ENCODE assay signal across 2 cellular contexts in genomic region chr13:110124201-110124600, GRCh38.
TF ChIP-seq lines count a peak whose summit lies in the region.

No MANE protein-coding gene starts in this region.

TF ChIP-seq in A549, 52 proteins besides CTCF, POLR2A, EP300 and RAD21 (continued from another document):
- no peak for TF ChIP-seq USF2 (IDR thresholded peaks at IDR 0.05)
- TF ChIP-seq SREBF2 (IDR thresholded peaks at IDR 0.05): no peak
- TF ChIP-seq KDM5A (IDR thresholded peaks at IDR 0.05): no peak
- TF ChIP-seq JUNB (IDR thresholded peaks at IDR 0.05): no peak
- TF ChIP-seq, protein P1, sequence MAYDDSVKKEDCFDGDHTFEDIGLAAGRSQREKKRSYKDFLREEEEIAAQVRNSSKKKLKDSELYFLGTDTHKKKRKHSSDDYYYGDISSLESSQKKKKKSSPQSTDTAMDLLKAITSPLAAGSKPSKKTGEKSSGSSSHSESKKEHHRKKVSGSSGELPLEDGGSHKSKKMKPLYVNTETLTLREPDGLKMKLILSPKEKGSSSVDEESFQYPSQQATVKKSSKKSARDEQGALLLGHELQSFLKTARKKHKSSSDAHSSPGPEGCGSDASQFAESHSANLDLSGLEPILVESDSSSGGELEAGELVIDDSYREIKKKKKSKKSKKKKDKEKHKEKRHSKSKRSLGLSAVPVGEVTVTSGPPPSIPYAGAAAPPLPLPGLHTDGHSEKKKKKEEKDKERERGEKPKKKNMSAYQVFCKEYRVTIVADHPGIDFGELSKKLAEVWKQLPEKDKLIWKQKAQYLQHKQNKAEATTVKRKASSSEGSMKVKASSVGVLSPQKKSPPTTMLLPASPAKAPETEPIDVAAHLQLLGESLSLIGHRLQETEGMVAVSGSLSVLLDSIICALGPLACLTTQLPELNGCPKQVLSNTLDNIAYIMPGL (CRISPR knock-in tag; IDR thresholded peaks at IDR 0.05; ENCODE audit: borderline replicate concordance): no peak

TF ChIP-seq in IMR-90, 13 proteins besides CTCF, POLR2A, EP300 and RAD21 (continued from another document):
- TF ChIP-seq, protein P2, sequence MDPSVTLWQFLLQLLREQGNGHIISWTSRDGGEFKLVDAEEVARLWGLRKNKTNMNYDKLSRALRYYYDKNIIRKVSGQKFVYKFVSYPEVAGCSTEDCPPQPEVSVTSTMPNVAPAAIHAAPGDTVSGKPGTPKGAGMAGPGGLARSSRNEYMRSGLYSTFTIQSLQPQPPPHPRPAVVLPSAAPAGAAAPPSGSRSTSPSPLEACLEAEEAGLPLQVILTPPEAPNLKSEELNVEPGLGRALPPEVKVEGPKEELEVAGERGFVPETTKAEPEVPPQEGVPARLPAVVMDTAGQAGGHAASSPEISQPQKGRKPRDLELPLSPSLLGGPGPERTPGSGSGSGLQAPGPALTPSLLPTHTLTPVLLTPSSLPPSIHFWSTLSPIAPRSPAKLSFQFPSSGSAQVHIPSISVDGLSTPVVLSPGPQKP (IDR thresholded peaks at IDR 0.05; ENCODE audit: borderline replicate concordance, low read depth, low read length): no peak
- no peak for TF ChIP-seq MAZ (IDR thresholded peaks at IDR 0.05; ENCODE audit: borderline replicate concordance, low read depth, low read length)
- TF ChIP-seq MAFK (IDR thresholded peaks at IDR 0.05; ENCODE audit: low read depth, low read length): no peak
- no peak for TF ChIP-seq BHLHE40 (IDR thresholded peaks at IDR 0.05; ENCODE audit: low read depth, low read length)
- TF ChIP-seq CEBPB (IDR thresholded peaks at IDR 0.05; ENCODE audit: low read depth, low read length): no peak
- no peak for TF ChIP-seq NFE2L2 (IDR thresholded peaks at IDR 0.05; ENCODE audit: low read depth, low read length)
- no peak for TF ChIP-seq USF2 (IDR thresholded peaks at IDR 0.05; ENCODE audit: low read depth, low read length)
- TF ChIP-seq SMC3 (IDR thresholded peaks at IDR 0.05; ENCODE audit: low read depth, low read length): no peak
- TF ChIP-seq RCOR1 (IDR thresholded peaks at IDR 0.05; ENCODE audit: insufficient replicate concordance, low read length): no peak
TF ChIP-seq in IMR-90: peak in this region for 0.
